7 cellular contexts compared by ENCODE assay signal in the genomic region with DNA sequence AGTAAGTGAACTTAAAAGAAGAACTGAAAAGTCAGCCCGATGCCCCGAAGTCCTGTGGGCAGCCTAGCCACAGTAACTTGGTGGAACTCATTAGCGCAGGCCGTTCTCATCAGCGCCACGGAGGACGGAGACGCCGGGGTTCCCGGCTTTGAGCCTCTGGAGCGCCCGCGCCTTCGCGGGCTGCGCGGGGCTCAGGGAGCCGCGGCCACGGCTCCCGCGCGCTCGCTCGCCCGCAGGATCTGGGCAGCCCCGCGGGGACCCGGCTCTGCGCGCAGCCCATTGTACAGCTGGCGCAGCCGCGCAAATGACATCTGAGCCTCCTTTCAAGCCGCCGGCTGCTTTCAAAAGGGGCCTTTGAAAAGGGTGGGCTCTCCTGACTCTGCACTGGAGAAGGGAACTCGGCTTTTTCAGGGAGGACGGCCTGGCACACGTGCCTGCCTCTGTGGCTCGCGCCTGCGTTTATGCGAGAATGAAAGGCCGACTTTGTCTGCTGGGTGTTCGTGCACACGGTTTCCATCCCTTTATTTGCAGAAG. TPM values are rescaled to one million over a fixed set of nuclear protein-coding genes. Genes with fewer than 3 reads are reported as not detected.
DNase-seq lines count a peak whose midpoint lies in the region; ATAC-seq and TF ChIP-seq lines count a peak whose summit lies in the region.

No MANE protein-coding gene starts in this region.

- H3K79me2 ChIP-seq in MM.1S (ENCODE audit: low read length): no peaks in the 10 kb centered on the region

- H3K4me3 ChIP-seq in right cardiac atrium (ENCODE audit: low read length) (peak overlapping the region; percentile 58), skeletal muscle satellite cell (ENCODE audit: low read length) (peak overlapping the region; percentile 66), MM.1S (ENCODE audit: low read length) (no peak overlapping the region)

- CTCF ChIA-PET in RWPE1 (lab: Yijun Ruan, JAX): interaction anchor here (0.5 kb wide), 1 partner anchor 32 kb away, joined by 4 read pairs; no protein-coding TSS in a partner anchor

- peak overlapping the region; percentile 91 for H3K4me2 ChIP-seq in skeletal muscle satellite cell (ENCODE audit: low read length)
- H3K4me2 ChIP-seq in MM.1S (ENCODE audit: low read depth, low read length): no peak overlapping the region

- H2AFZ ChIP-seq in MM.1S (ENCODE audit: low read length): no peak overlapping the region

- no peaks in the 10 kb centered on the region for H3K36me3 Mint-ChIP-seq in chondrocyte (ENCODE audit: low read depth)

- no peaks in the 10 kb centered on the region for H3K9me2 ChIP-seq in MM.1S (replicated peaks; ENCODE audit: insufficient read depth, low read length)

- H3K27me3 Mint-ChIP-seq in chondrocyte (ENCODE audit: low read depth): no peaks in the 10 kb centered on the region

- H3K4me3 Mint-ChIP-seq in chondrocyte (ENCODE audit: unreplicated experiment): no peak overlapping the region

- no peaks in the 10 kb centered on the region for H3K4me1 Mint-ChIP-seq in chondrocyte (ENCODE audit: low read depth)

- H3K9me3 Mint-ChIP-seq in chondrocyte (ENCODE audit: low read depth): no peaks in the 10 kb centered on the region

- H3K27me3 ChIP-seq in right cardiac atrium (ENCODE audit: control insufficient read depth, insufficient read depth) (no peaks in the 10 kb centered on the region), skeletal muscle satellite cell (ENCODE audit: control insufficient read depth, insufficient read depth, low read length) (no peaks in the 10 kb centered on the region), MM.1S (replicated peaks; ENCODE audit: insufficient read depth, low read length) (no peaks in the 10 kb centered on the region)

- H4K20me1 ChIP-seq in MM.1S (ENCODE audit: insufficient read depth, low read length): no peaks in the 10 kb centered on the region

- no peak overlapping the region for H3K27ac Mint-ChIP-seq in chondrocyte (ENCODE audit: unreplicated experiment)

- H3K4me1 ChIP-seq in right cardiac atrium (ENCODE audit: control insufficient read depth, insufficient read depth, low read length) (no peaks in the 10 kb centered on the region), skeletal muscle satellite cell (ENCODE audit: control insufficient read depth, insufficient read depth, low read length) (peaks cover 4% of the 10 kb centered on the region), MM.1S (ENCODE audit: low read length) (no peaks in the 10 kb centered on the region)

- DNase-seq in RWPE1 (ENCODE audit: low spot score) (peak; percentile 16), right cardiac atrium (peak; percentile 39 to 66 (median 65)), chondrocyte (ENCODE audit: low spot score) (no peak), MM.1S (no peak)

- H3K27ac ChIP-seq in RWPE1 (no peak overlapping the region), right cardiac atrium (ENCODE audit: low read length) (no peak overlapping the region), MM.1S (ENCODE audit: low read length) (no peak overlapping the region)

- H3K9me3 ChIP-seq in right cardiac atrium (ENCODE audit: control insufficient read depth, low read length): no peaks in the 10 kb centered on the region
- no peaks in the 10 kb centered on the region for H3K9me3 ChIP-seq in skeletal muscle satellite cell (replicated peaks; ENCODE audit: low read length)
- H3K9me3 ChIP-seq in MM.1S (replicated peaks; ENCODE audit: insufficient read depth, low read length): no peaks in the 10 kb centered on the region

- no peak for TF ChIP-seq CTCF in RWPE1 (conservative IDR thresholded peaks at IDR 0.05; ENCODE audit: low read depth)
- no peak for TF ChIP-seq CTCF in chondrocyte (IDR thresholded peaks at IDR 0.05)
- TF ChIP-seq CTCF in MM.1S (IDR thresholded peaks at IDR 0.05; ENCODE audit: low read length): no peak

- POLR2A ChIA-PET in RWPE1 (lab: Yijun Ruan, JAX; ENCODE audit: low non-redundant PET): no interaction called here

- WGBS in right cardiac atrium: 3% methylated on average over 46 of the region's 46 CpGs

- peak overlapping the region; percentile 58 for H3K9ac ChIP-seq in skeletal muscle satellite cell (ENCODE audit: low read depth, low read length)
- H3K9ac ChIP-seq in MM.1S (ENCODE audit: low read length): no peak overlapping the region

- intact Hi-C loops in right cardiac atrium (cut with DNase I): no loop called here

- no peaks in the 10 kb centered on the region for H3F3A ChIP-seq in MM.1S (ENCODE audit: insufficient read depth, low read length)

- no peaks in the 10 kb centered on the region for H3K36me3 ChIP-seq in skeletal muscle satellite cell (ENCODE audit: insufficient read depth, low read length)
- no peaks in the 10 kb centered on the region for H3K36me3 ChIP-seq in MM.1S (replicated peaks; ENCODE audit: insufficient read depth, low read length)

- ATAC-seq in GM18868 (IDR thresholded peaks at IDR 0.05; ENCODE audit: unreplicated experiment): peak; percentile 38
- peak; percentile 82 to 89 for ATAC-seq in right cardiac atrium
- no peak for ATAC-seq in GM21360 (IDR thresholded peaks at IDR 0.05; ENCODE audit: unreplicated experiment)

RNA-seq across cellular contexts. Expression of a gene that starts 40.7 kb away (rescaled TPM):
- total RNA-seq in right cardiac atrium (10 to 100 TPM; 16.3 to 20.5 (median 18.2) TPM), chondrocyte (9.5 to 13.6 TPM (median 11.6 TPM) in 3 replicates)
- polyA plus RNA-seq in right cardiac atrium: 3.8 TPM
- 7.2 and 9.6 TPM in 2 replicates for total RNA-seq in skeletal muscle satellite cell (2012; rRNA removed)

Comparison
In these comparisons a context has a peak if more than half of its experiments do, and no peak if none do; other contexts are left out.
1. DNase-seq: peak in RWPE1 (single experiment) and right cardiac atrium (3 of 3); none in chondrocyte (single experiment) and MM.1S (single experiment).